Comparison of ENCODE assay signal across 26 cellular contexts in the genomic region with DNA sequence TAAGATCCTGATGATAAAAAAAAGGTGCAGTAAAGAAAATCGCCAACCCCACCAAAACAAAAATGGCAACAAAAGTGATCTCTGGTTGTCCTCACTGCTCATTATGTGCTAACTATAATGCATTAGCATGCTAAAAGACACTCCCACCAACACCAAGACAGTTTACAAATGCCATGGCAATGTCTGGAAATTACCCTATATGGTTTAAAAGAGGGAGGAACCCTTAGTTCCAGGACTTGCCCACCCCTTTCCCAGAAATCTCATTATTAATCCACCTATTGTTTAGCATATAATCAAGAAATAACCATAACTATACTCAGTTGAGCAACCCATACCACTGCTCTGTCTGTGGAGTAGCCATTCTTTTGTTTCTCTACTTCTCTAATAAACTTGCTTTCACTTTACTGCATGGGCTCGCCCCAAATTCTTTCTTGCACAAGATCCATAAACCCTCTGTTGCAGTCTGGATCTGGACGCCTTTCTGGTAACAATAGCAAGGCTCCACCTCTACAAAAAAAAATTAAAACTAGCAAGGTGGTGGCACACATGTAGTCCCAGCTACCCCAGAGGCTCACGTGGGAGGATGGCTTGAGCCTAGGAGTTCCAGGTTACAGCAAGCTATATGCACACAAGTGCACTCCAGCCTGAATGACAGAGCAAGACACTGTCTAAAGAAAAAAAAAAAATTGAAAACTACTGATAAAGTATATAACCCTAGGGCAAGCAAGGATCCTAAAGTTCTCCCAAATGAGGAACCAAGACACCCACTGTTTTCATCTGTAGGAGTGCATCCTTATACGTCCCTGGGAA.
A peak's percentile ranks its signal among the peaks of the same experiment; 100 is the strongest.
DNase-seq lines count a peak whose midpoint lies in the region; ATAC-seq and TF ChIP-seq lines count a peak whose summit lies in the region.
"Had no signal": no experiment of that assay in that cellular context is flagged by ENCODE, and none has a peak within 500 bp of the region (broad histone marks: within the 10 kb centered on the region; RNA-seq: fewer than 3 reads in every experiment).

No MANE protein-coding gene starts in this region.

- H4K20me1 ChIP-seq in Loucy (ENCODE audit: insufficient read depth, low read length, poor library complexity, severe bottlenecking), result no peaks in the 10 kb centered on the region

- peak overlapping the region; percentile 71; the same call in 1 of the 2 replicates for H2AFZ ChIP-seq in Loucy (ENCODE audit: low read length)

- H3K4me3 ChIP-seq in Loucy (ENCODE audit: low read length, poor library complexity, severe bottlenecking) (no peak overlapping the region), lower lobe of right lung (no peak overlapping the region), gastrocnemius medialis (no peak overlapping the region)
- no peak overlapping the region for H3K4me3 ChIP-seq in CD4-positive, alpha-beta memory T cell (ENCODE audit: low read length in 2 of 2)
- H3K4me3 ChIP-seq: A549, left ventricle myocardium inferior, testis, uterus had no signal

- peak overlapping the region; percentile 72 to 88 for H3K4me3 Mint-ChIP-seq in CD14-positive monocyte
- H3K4me3 Mint-ChIP-seq in CD4-positive, alpha-beta memory T cell, result no peak overlapping the region
- H3K4me3 Mint-ChIP-seq: activated CD4-positive, alpha-beta T cell treated with anti-CD3 and anti-CD28 coated beads, Interleukin-2, amount 10 ng/mL, durations not matched to agents 24 days and 14 days; activated T-cell treated with anti-CD3 and anti-CD28 coated beads, Interleukin-2, amount 50 U/mL, for 24 hours; natural killer cell had no signal

- no peaks in the 10 kb centered on the region for H3K9me2 ChIP-seq in Loucy (replicated peaks; ENCODE audit: low read depth, low read length)

- H3K27ac ChIP-seq in lower lobe of right lung, result no peak overlapping the region
- H3K27ac ChIP-seq in CD4-positive, alpha-beta memory T cell (ENCODE audit: low read depth, low read length), result no peak overlapping the region
- H3K27ac ChIP-seq in gastrocnemius medialis, result no peak overlapping the region
- H3K27ac ChIP-seq: A549, left ventricle myocardium inferior, RWPE1, testis, uterus, VCaP had no signal

- no peak for TF ChIP-seq POLR2A in gastrocnemius medialis (IDR thresholded peaks at IDR 0.05)

- peak; percentile 13 to 39 for ATAC-seq in lower lobe of right lung
- ATAC-seq in HG03342 (IDR thresholded peaks at IDR 0.05; ENCODE audit: unreplicated experiment), result no peak
- no peak for ATAC-seq in gastrocnemius medialis
- ATAC-seq: A549, natural killer cell had no signal

- H3F3A ChIP-seq in Loucy (ENCODE audit: low read depth), result no peaks in the 10 kb centered on the region

- peaks cover 30% of the 10 kb centered on the region for H3K4me1 Mint-ChIP-seq in CD14-positive monocyte
- H3K4me1 Mint-ChIP-seq in CD4-positive, alpha-beta memory T cell, result no peaks in the 10 kb centered on the region
- H3K4me1 Mint-ChIP-seq: activated CD4-positive, alpha-beta T cell treated with anti-CD3 and anti-CD28 coated beads, Interleukin-2, amount 10 ng/mL, durations not matched to agents 24 days and 14 days; natural killer cell had no signal

- H3K9ac ChIP-seq in Loucy (ENCODE audit: low read depth, low read length, poor library complexity, severe bottlenecking), result no peak overlapping the region

- H3K4me2 ChIP-seq in Loucy (ENCODE audit: low read depth, low read length, poor library complexity, severe bottlenecking), result peak overlapping the region; percentile 1
- H3K4me2 ChIP-seq: A549 had no signal

- TF ChIP-seq CTCF in CD14-positive monocyte (IDR thresholded peaks at IDR 0.05), result no peak
- no peak for TF ChIP-seq CTCF in Loucy (conservative IDR thresholded peaks at IDR 0.05; ENCODE audit: low read length)
- TF ChIP-seq CTCF in lower lobe of right lung (IDR thresholded peaks at IDR 0.05), result no peak
- no peak for TF ChIP-seq CTCF in gastrocnemius medialis (IDR thresholded peaks at IDR 0.05 in 4 of 5, conservative IDR thresholded peaks at IDR 0.05 in 1 of 5)

- DNase-seq in CD14-positive monocyte (ENCODE audit: low spot score), result no peak
- DNase-seq in OCI-M1 (lab: John Stamatoyannopoulos, UW), result peak; percentile 84
- DNase-seq in lower lobe of right lung, result no peak
- no peak for DNase-seq in CD4-positive, alpha-beta memory T cell
- no peak for DNase-seq in gastrocnemius medialis
- DNase-seq in GM19238 (ENCODE audit: insufficient read length, low spot score), result no peak
- DNase-seq: activated CD4-positive, alpha-beta T cell treated with anti-CD3 and anti-CD28 coated beads, Interleukin-2, amount 10 ng/mL, durations not matched to agents 24 days and 14 days; activated gamma-delta T cell treated with Interleukin-2 at 50 U/mL for 16 hours; activated T-cell treated with anti-CD3 and anti-CD28 coated beads, Interleukin-2, amount 50 U/mL, for 24 hours; central memory CD4-positive, alpha-beta T cell; dermis blood vessel endothelial cell; hypothalamus; left ventricle myocardium inferior; natural killer cell; NCI-H1417; NCI-H2081; NCI-H2227 treated with DMSO at 0.1 percent for 48 hours; NCI-H526 treated with DMSO at 0.1 percent for 48 hours; stimulated activated naive CD4-positive, alpha-beta T cell treated with Interleukin-2 at 50 U/mL for 16 hours; testis; uterus had no signal

- H3K27me3 ChIP-seq in Loucy (ENCODE audit: insufficient read depth, low read length, poor library complexity, severe bottlenecking) (no peaks in the 10 kb centered on the region), lower lobe of right lung (ENCODE audit: low read depth) (no peaks in the 10 kb centered on the region), gastrocnemius medialis (no peaks in the 10 kb centered on the region)
- no peaks in the 10 kb centered on the region for H3K27me3 ChIP-seq in CD4-positive, alpha-beta memory T cell (ENCODE audit: insufficient read depth, low read length)
- H3K27me3 ChIP-seq: testis, uterus had no signal

- H3K27me3 Mint-ChIP-seq in CD14-positive monocyte (ENCODE audit: low read depth in 3 of 3), result no peaks in the 10 kb centered on the region
- H3K27me3 Mint-ChIP-seq in CD4-positive, alpha-beta memory T cell, result no peaks in the 10 kb centered on the region
- H3K27me3 Mint-ChIP-seq: activated CD4-positive, alpha-beta T cell treated with anti-CD3 and anti-CD28 coated beads, Interleukin-2, amount 10 ng/mL, durations not matched to agents 24 days and 14 days; activated T-cell treated with anti-CD3 and anti-CD28 coated beads, Interleukin-2, amount 50 U/mL, for 24 hours had no signal

- peak overlapping the region; percentile 87 to 93 (median 92) for H3K27ac Mint-ChIP-seq in CD14-positive monocyte
- peak overlapping the region in 1 of 7 donors; percentile 53 for H3K27ac Mint-ChIP-seq in CD4-positive, alpha-beta memory T cell
- H3K27ac Mint-ChIP-seq: activated CD4-positive, alpha-beta T cell treated with anti-CD3 and anti-CD28 coated beads, Interleukin-2, amount 10 ng/mL, durations not matched to agents 24 days and 14 days; activated T-cell treated with anti-CD3 and anti-CD28 coated beads, Interleukin-2, amount 50 U/mL, for 24 hours; natural killer cell had no signal

- POLR2A ChIA-PET in CD4-positive, alpha-beta memory T cell (lab: Charles Lee; ENCODE audit: partially characterized antibody), result no interaction called here

- in situ Hi-C loops in gastrocnemius medialis (cut with MboI; ENCODE audit: low sequenced_read_pairs in 4 of 4), result no loop called here

- no peaks in the 10 kb centered on the region for H3K79me2 ChIP-seq in Loucy (ENCODE audit: insufficient read depth, low read length)

- peaks cover 4 to 9% of the 10 kb centered on the region in 2 donors for H3K36me3 Mint-ChIP-seq in CD14-positive monocyte
- H3K36me3 Mint-ChIP-seq in CD4-positive, alpha-beta memory T cell, result no peaks in the 10 kb centered on the region
- H3K36me3 Mint-ChIP-seq: natural killer cell had no signal

- peaks cover 4 to 7% (median 5%) of the 10 kb centered on the region in 7 donors for H3K9me3 Mint-ChIP-seq in CD14-positive monocyte
- H3K9me3 Mint-ChIP-seq in CD4-positive, alpha-beta memory T cell, result peaks cover 0 to 8% (median 4%) of the 10 kb centered on the region in 8 donors

- H3K4me1 ChIP-seq in Loucy (ENCODE audit: insufficient read depth, low read length, poor library complexity, severe bottlenecking) (peaks cover 5% of the 10 kb centered on the region), lower lobe of right lung (no peaks in the 10 kb centered on the region), gastrocnemius medialis (no peaks in the 10 kb centered on the region)
- H3K4me1 ChIP-seq in CD4-positive, alpha-beta memory T cell (ENCODE audit: insufficient read depth, low read length), result no peaks in the 10 kb centered on the region
- H3K4me1 ChIP-seq: A549, left ventricle myocardium inferior, testis, uterus had no signal

- intact Hi-C loops in CD14-positive monocyte (cut with micrococcal nuclease), result loop anchor here in 1 of 2 donors (5.0 kb wide), 1 partner anchor 85 kb away; no protein-coding TSS in a partner anchor
- intact Hi-C loops in lower lobe of right lung (cut with DNase I), result no loop called here
- intact Hi-C loops in CD4-positive, alpha-beta memory T cell (cut with micrococcal nuclease), result no loop called here
- intact Hi-C loops in gastrocnemius medialis (cut with DNase I; ENCODE audit: low total_unique reads), result no loop called here

- H3K9me3 ChIP-seq in Loucy (ENCODE audit: insufficient read depth, low read depth, low read length) (no peaks in the 10 kb centered on the region), lower lobe of right lung (no peaks in the 10 kb centered on the region), gastrocnemius medialis (no peaks in the 10 kb centered on the region)
- H3K9me3 ChIP-seq in CD4-positive, alpha-beta memory T cell (ENCODE audit: control insufficient read depth in 1 of 2, low read length in 2 of 2), result no peaks in the 10 kb centered on the region
- H3K9me3 ChIP-seq: A549, testis, uterus had no signal

- no peaks in the 10 kb centered on the region for H3K36me3 ChIP-seq in Loucy (ENCODE audit: insufficient read depth, low read length)
- H3K36me3 ChIP-seq in lower lobe of right lung, result no peaks in the 10 kb centered on the region
- H3K36me3 ChIP-seq in CD4-positive, alpha-beta memory T cell (ENCODE audit: insufficient read depth, low read length), result no peaks in the 10 kb centered on the region
- H3K36me3 ChIP-seq in gastrocnemius medialis, result no peaks in the 10 kb centered on the region
- H3K36me3 ChIP-seq: left ventricle myocardium inferior, uterus had no signal

- CTCF ChIA-PET in CD4-positive, alpha-beta memory T cell (lab: Charles Lee; ENCODE audit: partially characterized antibody), result interaction anchor here (0.6 kb wide), 1 partner anchor 31 kb away, joined by 6 read pairs; no protein-coding TSS in a partner anchor

Comparison
In these comparisons a context has a peak if more than half of its experiments do, and no peak if none do; other contexts are left out.
1. H3K4me3 Mint-ChIP-seq: peak in CD14-positive monocyte (2 of 2); none in CD4-positive, alpha-beta memory T cell (0 of 8).
2. ATAC-seq: peak in lower lobe of right lung (2 of 2); none in HG03342 (single experiment) and gastrocnemius medialis (0 of 2).